Comparison of ENCODE assay signal across 16 cellular contexts in genomic region chr13:38866649-38867048, GRCh38.
DNase-seq lines count a peak whose midpoint lies in the region; ATAC-seq and TF ChIP-seq lines count a peak whose summit lies in the region.
"Had no signal": no experiment of that assay in that cellular context is flagged by ENCODE, and none has a peak within 500 bp of the region (broad histone marks: within the 10 kb centered on the region; RNA-seq: fewer than 3 reads in every experiment).

No MANE protein-coding gene starts in this region.

- peak; percentile 14 for DNase-seq in SIG-M5 treated with dmso at 0.1 percent for 504 hours (lab: John Stamatoyannopoulos, UW; ENCODE audit: unreplicated experiment)
- DNase-seq in SIG-M5 (lab: John Stamatoyannopoulos, UW) = no peak
- peak; percentile 25 for DNase-seq in RKO (ENCODE audit: low spot score)
- peak; percentile 4 for DNase-seq in fibroblast of villous mesenchyme (ENCODE audit: low read depth)
- DNase-seq in retinal pigment epithelial cell (ENCODE audit: low read depth) = no peak
- DNase-seq in MG63 = no peak
- DNase-seq: activated CD4-positive, alpha-beta memory T cell treated with anti-CD3 and anti-CD28 coated beads for 36 hours; activated gamma-delta T cell treated with Interleukin-2 at 50 U/mL for 16 hours; NCI-H1436; retina; stimulated activated CD4-positive, alpha-beta T cell treated with anti-CD3 and anti-CD28 coated beads, Interleukin-4, amount 100 ng/mL, for 4 hours; stimulated activated naive CD8-positive, alpha-beta T cell treated with anti-CD3 and anti-CD28 coated beads, Interleukin-15, Interleukin-2, amounts not matched to agents 100 U/mL and 50 U/mL, for 24 hours had no signal

- H3K4me3 ChIP-seq in fibroblast of villous mesenchyme (ENCODE audit: low read depth, low read length) = no peak overlapping the region
- no peak overlapping the region for H3K4me3 ChIP-seq in retinal pigment epithelial cell (ENCODE audit: low read length)
- no peak overlapping the region for H3K4me3 ChIP-seq in MG63
- H3K4me3 ChIP-seq: cardiac muscle cell, esophagus muscularis mucosa had no signal

- no peak for ATAC-seq in HG02870 (IDR thresholded peaks at IDR 0.05; ENCODE audit: unreplicated experiment)
- no peak for ATAC-seq in GM18873 (IDR thresholded peaks at IDR 0.05; ENCODE audit: low FRiP score, unreplicated experiment)
- ATAC-seq: stimulated activated naive CD8-positive, alpha-beta T cell treated with anti-CD3 and anti-CD28 coated beads, Interleukin-15, Interleukin-2, amounts not matched to agents 100 U/mL and 50 U/mL, for 24 hours had no signal

- no peaks in the 10 kb centered on the region for H3K9me3 ChIP-seq in MG63
- H3K9me3 ChIP-seq: esophagus muscularis mucosa had no signal

- no peaks in the 10 kb centered on the region; the same call in 1 of the 2 replicates for H3K27me3 ChIP-seq in MG63
- H3K27me3 ChIP-seq: cardiac muscle cell, esophagus muscularis mucosa had no signal

- H3K36me3 ChIP-seq in MG63 = no peaks in the 10 kb centered on the region
- H3K36me3 ChIP-seq: cardiac muscle cell, esophagus muscularis mucosa had no signal

- TF ChIP-seq CTCF in fibroblast of villous mesenchyme (IDR thresholded peaks at IDR 0.05; ENCODE audit: insufficient read depth, low read depth, low read length) = no peak
- TF ChIP-seq CTCF in retinal pigment epithelial cell (conservative IDR thresholded peaks at IDR 0.05; ENCODE audit: low read depth, low read length) = peak; percentile 25

Comparison
In these comparisons a context has a peak if more than half of its experiments do, and no peak if none do; other contexts are left out.
1. DNase-seq: peak in SIG-M5 treated with dmso at 0.1 percent for 504 hours (single experiment), RKO (single experiment) and fibroblast of villous mesenchyme (single experiment); none in SIG-M5 (single experiment), retinal pigment epithelial cell (single experiment) and MG63 (single experiment).